In genomic region chr7:77537136-77537594, GRCh38 we compare ENCODE assay signal across 8 cellular contexts. TPM values are rescaled to one million over a fixed set of nuclear protein-coding genes. Genes with fewer than 3 reads are reported as not detected.
A peak's percentile ranks its signal among the peaks of the same experiment; 100 is the strongest.
DNase-seq lines count a peak whose midpoint lies in the region; ATAC-seq lines count a peak whose summit lies in the region.

TSS of gene PTPN12 (plus strand) at chr7:77537295. CDS start at chr7:77537547, 252 bp downstream.

- ATAC-seq in HG02678 (IDR thresholded peaks at IDR 0.05; ENCODE audit: unreplicated experiment) (peak; percentile 31), left lobe of liver (peak; percentile 52)

- no peaks in the 10 kb centered on the region for H3K27me3 Mint-ChIP-seq in stimulated activated naive CD8-positive, alpha-beta T cell treated with anti-CD3 and anti-CD28 coated beads, Interleukin-15, Interleukin-2, amounts not matched to agents 100 ng/mL and 50 ng/mL, for 24 hours

- peak; percentile 76 for DNase-seq in NCI-H2029 treated with DMSO at 0.1 percent for 48 hours (lab: John Stamatoyannopoulos, UW)
- no peak for DNase-seq in NCI-H2029 (lab: John Stamatoyannopoulos, UW)
- peak; percentile 82 for DNase-seq in NCI-H2171 treated with DMSO at 0.1 percent for 48 hours (lab: John Stamatoyannopoulos, UW)
- peak in 33 of 61 donors; percentile 37 to 92 (median 80) for DNase-seq in caudate nucleus (lab: John Stamatoyannopoulos, UW)
- no peak for DNase-seq in left lobe of liver (ENCODE audit: low spot score)
- no peak for DNase-seq in HuH-7.5 (ENCODE audit: low spot score)

- peaks cover 26% of the 10 kb centered on the region for H3K4me1 Mint-ChIP-seq in stimulated activated naive CD8-positive, alpha-beta T cell treated with anti-CD3 and anti-CD28 coated beads, Interleukin-15, Interleukin-2, amounts not matched to agents 100 ng/mL and 50 ng/mL, for 24 hours (ENCODE audit: low read depth)

- H3K27ac Mint-ChIP-seq in stimulated activated naive CD8-positive, alpha-beta T cell treated with anti-CD3 and anti-CD28 coated beads, Interleukin-15, Interleukin-2, amounts not matched to agents 100 ng/mL and 50 ng/mL, for 24 hours, result peak within 1 kb of the TSS; percentile 89

- peak within 1 kb of the TSS; percentile 97 for H3K27ac ChIP-seq in caudate nucleus (ENCODE audit: low read depth, low read length)

- no peaks in the 10 kb centered on the region for H3K9me3 Mint-ChIP-seq in stimulated activated naive CD8-positive, alpha-beta T cell treated with anti-CD3 and anti-CD28 coated beads, Interleukin-15, Interleukin-2, amounts not matched to agents 100 ng/mL and 50 ng/mL, for 24 hours

- H3K36me3 Mint-ChIP-seq in stimulated activated naive CD8-positive, alpha-beta T cell treated with anti-CD3 and anti-CD28 coated beads, Interleukin-15, Interleukin-2, amounts not matched to agents 100 ng/mL and 50 ng/mL, for 24 hours (ENCODE audit: low read depth), result no peaks in the 10 kb centered on the region

- H3K4me3 Mint-ChIP-seq in stimulated activated naive CD8-positive, alpha-beta T cell treated with anti-CD3 and anti-CD28 coated beads, Interleukin-15, Interleukin-2, amounts not matched to agents 100 ng/mL and 50 ng/mL, for 24 hours, result peak within 1 kb of the TSS; percentile 96

RNA-seq across cellular contexts. Expression of gene PTPN12, which starts in this region (rescaled TPM):
- 12.4 TPM for total RNA-seq in left lobe of liver

Comparison
In these comparisons a context has a peak if more than half of its experiments do, and no peak if none do; other contexts are left out.
1. DNase-seq: peak in NCI-H2029 treated with DMSO at 0.1 percent for 48 hours (single experiment), NCI-H2171 treated with DMSO at 0.1 percent for 48 hours (single experiment) and caudate nucleus (33 of 61); none in NCI-H2029 (single experiment), left lobe of liver (single experiment) and HuH-7.5 (single experiment).